Comparison of ENCODE assay signal across 2 cellular contexts in genomic region chr1:85678193-85678592, GRCh38.
A peak's percentile ranks its signal among the peaks of the same experiment; 100 is the strongest.
TF ChIP-seq lines count a peak whose summit lies in the region.

No MANE protein-coding gene starts in this region.

TF ChIP-seq in A549, 52 proteins besides CTCF, POLR2A, EP300 and RAD21:
- no peak for TF ChIP-seq REST (IDR thresholded peaks at IDR 0.05)
- TF ChIP-seq TP53 (CRISPR knock-in tag; IDR thresholded peaks at IDR 0.05) = no peak
- no peak for TF ChIP-seq HOXB5 (CRISPR knock-in tag; IDR thresholded peaks at IDR 0.05)
- no peak for TF ChIP-seq KDM5A (IDR thresholded peaks at IDR 0.05)
- TF ChIP-seq SREBF2 (IDR thresholded peaks at IDR 0.05) = no peak
- no peak for TF ChIP-seq MAFK (IDR thresholded peaks at IDR 0.05; ENCODE audit: partially characterized antibody)
- no peak for TF ChIP-seq JUNB (IDR thresholded peaks at IDR 0.05)
- no peak for TF ChIP-seq BCL3 (IDR thresholded peaks at IDR 0.05)
- peak; percentile 80; the same call in 1 of the 2 replicates for TF ChIP-seq KDM1A (IDR thresholded peaks at IDR 0.05; ENCODE audit: low read depth)
- peak; percentile 78; the same call in 1 of the 2 replicates for TF ChIP-seq HDAC2 (IDR thresholded peaks at IDR 0.05)
- no peak for TF ChIP-seq FOSB (CRISPR knock-in tag; IDR thresholded peaks at IDR 0.05)
- no peak for TF ChIP-seq NR3C1 (IDR thresholded peaks at IDR 0.05)
- no peak for TF ChIP-seq HEYL (CRISPR knock-in tag; IDR thresholded peaks at IDR 0.05)
- no peak for TF ChIP-seq RARB (CRISPR knock-in tag; IDR thresholded peaks at IDR 0.05)
- no peak for TF ChIP-seq E2F6 (IDR thresholded peaks at IDR 0.05; ENCODE audit: borderline replicate concordance, low read depth)
- TF ChIP-seq BHLHE40 (IDR thresholded peaks at IDR 0.05; ENCODE audit: low read depth, low read length) = no peak

TF ChIP-seq in K562, 482 proteins besides CTCF, POLR2A, EP300 and RAD21:
- TF ChIP-seq ZNF324 (CRISPR knock-in tag; IDR thresholded peaks at IDR 0.05) = no peak
- TF ChIP-seq CHD4 (IDR thresholded peaks at IDR 0.05; ENCODE audit: insufficient read depth, insufficient replicate concordance, low read depth, low read length, poor library complexity, severe bottlenecking) = peak; percentile 69
- peak; percentile 73 for TF ChIP-seq BCOR (IDR thresholded peaks at IDR 0.05)
- peak in 1 of 2 experiments; percentile 19; a peak in 1 of 4 replicates for TF ChIP-seq RCOR1 (IDR thresholded peaks at IDR 0.05; ENCODE audit: borderline replicate concordance in 1 of 2, low read depth in 2 of 2, low read length in 2 of 2)
- TF ChIP-seq POLR2AphosphoS5 (IDR thresholded peaks at IDR 0.05; ENCODE audit: control insufficient read depth, insufficient read depth, low read depth, low read length) = no peak
- TF ChIP-seq NR2F6 (CRISPR knock-in tag; IDR thresholded peaks at IDR 0.05) = no peak
- TF ChIP-seq RBM25 (IDR thresholded peaks at IDR 0.05; ENCODE audit: low read depth, low read length, severe bottlenecking) = peak; percentile 96
- peak; percentile 79; the same call in 1 of the 2 replicates for TF ChIP-seq ADNP (tag; IDR thresholded peaks at IDR 0.05)
- TF ChIP-seq ZBTB7A (IDR thresholded peaks at IDR 0.05; ENCODE audit: borderline replicate concordance, control insufficient read depth, low read depth, low read length) = no peak
- TF ChIP-seq ETV6 (IDR thresholded peaks at IDR 0.05; ENCODE audit: borderline replicate concordance in 1 of 2, low read depth in 2 of 2, low read length in 1 of 2) = no peak
- no peak for TF ChIP-seq ETV6 (CRISPR knock-in tag; IDR thresholded peaks at IDR 0.05; ENCODE audit: borderline replicate concordance)
- peak; percentile 46 to 56; a peak in 1 of 4 replicates for TF ChIP-seq KDM1A (IDR thresholded peaks at IDR 0.05)
